Comparison of ENCODE assay signal across 9 cellular contexts in the genomic region with DNA sequence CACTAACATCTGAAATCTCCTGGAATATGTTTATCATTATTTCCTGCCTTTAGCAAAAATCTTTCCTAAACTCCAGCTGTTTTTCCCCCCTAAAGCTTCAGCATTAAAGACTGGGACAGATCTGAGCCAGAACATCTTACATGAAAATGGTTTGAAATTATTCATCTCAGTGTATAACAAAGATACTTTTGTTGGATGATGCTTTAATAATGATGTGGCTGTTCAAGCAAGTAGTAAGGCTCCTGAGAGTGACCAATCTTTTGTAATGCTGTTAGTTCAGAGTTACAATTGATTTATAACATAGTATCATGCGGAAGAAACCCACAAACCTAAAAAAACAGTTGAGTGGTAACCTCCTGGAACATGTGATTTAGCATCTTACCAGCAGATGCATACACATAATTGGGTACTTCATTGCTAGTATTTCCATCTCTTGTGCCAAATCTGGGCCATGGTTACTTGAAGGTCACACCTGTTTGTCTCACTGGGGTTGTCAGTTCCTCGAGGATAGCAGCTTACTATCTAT. TPM values are rescaled to one million over a fixed set of nuclear protein-coding genes. Genes with fewer than 3 reads are reported as not detected.
DNase-seq lines count a peak whose midpoint lies in the region; ATAC-seq and TF ChIP-seq lines count a peak whose summit lies in the region.
"Had no signal": no experiment of that assay in that cellular context is flagged by ENCODE, and none has a peak within 500 bp of the region (broad histone marks: within the 10 kb centered on the region; RNA-seq: fewer than 3 reads in every experiment).

No MANE protein-coding gene starts in this region.

- H3K9me3 ChIP-seq in right atrium auricular region (no peaks in the 10 kb centered on the region), iPS-18c (ENCODE audit: control insufficient read depth, insufficient read depth, low read length) (no peaks in the 10 kb centered on the region)

- 36% methylated on average over 2 of the region's 2 CpGs for WGBS in urinary bladder

- H3K27me3 Mint-ChIP-seq in activated CD4-positive, alpha-beta memory T cell treated with anti-CD3 and anti-CD28 coated beads, Interleukin-2, amount 10 ng/mL, durations not matched to agents 7 days and 5 days, result no peaks in the 10 kb centered on the region

- H3K4me1 ChIP-seq in right atrium auricular region (peaks cover 0 to 67% of the 10 kb centered on the region in 2 donors), urinary bladder (ENCODE audit: insufficient read depth) (peaks cover 2% of the 10 kb centered on the region)

- CTCF ChIA-PET in activated CD4-positive, alpha-beta memory T cell treated with anti-CD3 and anti-CD28 coated beads, Interleukin-2, amount 10 ng/mL, durations not matched to agents 7 days and 5 days (lab: Charles Lee), result no interaction called here

- DNase-seq in right atrium auricular region (ENCODE audit: low spot score) (no peak), left ventricle myocardium superior (no peak)
- DNase-seq in activated CD4-positive, alpha-beta memory T cell treated with anti-CD3 and anti-CD28 coated beads, Interleukin-2, amount 10 ng/mL, durations not matched to agents 7 days and 5 days, result no peak
- no peak for DNase-seq in activated CD4-positive, alpha-beta T cell treated with anti-CD3 and anti-CD28 coated beads, Interleukin-2, amount 50 U/mL, for 48 hours
- DNase-seq: islet precursor cell had no signal

- H3K36me3 ChIP-seq in right atrium auricular region (no peaks in the 10 kb centered on the region), urinary bladder (ENCODE audit: insufficient read depth) (no peaks in the 10 kb centered on the region)

- TF ChIP-seq CTCF in right atrium auricular region (IDR thresholded peaks at IDR 0.05), result no peak

- intact Hi-C loops in left ventricle myocardium superior (cut with micrococcal nuclease), result no loop called here

- peak overlapping the region; percentile 90 to 98 for H3K4me3 ChIP-seq in right atrium auricular region
- peak overlapping the region; percentile 90; the same call in 1 of the 2 replicates for H3K4me3 ChIP-seq in iPS-18c (ENCODE audit: insufficient read depth, low read depth, low read length)
- peak overlapping the region; percentile 95 for H3K4me3 ChIP-seq in urinary bladder (ENCODE audit: low read depth, low read length)

- peaks cover 62% of the 10 kb centered on the region for H3K4me1 Mint-ChIP-seq in activated CD4-positive, alpha-beta memory T cell treated with anti-CD3 and anti-CD28 coated beads, Interleukin-2, amount 10 ng/mL, durations not matched to agents 7 days and 5 days

- H3K27me3 ChIP-seq in right atrium auricular region, result no peaks in the 10 kb centered on the region

- H3K27ac ChIP-seq in right atrium auricular region (peak overlapping the region; percentile 90 to 95), urinary bladder (ENCODE audit: low read depth) (no peak overlapping the region)

- no peaks in the 10 kb centered on the region for H3K9me3 Mint-ChIP-seq in activated CD4-positive, alpha-beta memory T cell treated with anti-CD3 and anti-CD28 coated beads, Interleukin-2, amount 10 ng/mL, durations not matched to agents 7 days and 5 days

- POLR2A ChIA-PET in activated CD4-positive, alpha-beta memory T cell treated with anti-CD3 and anti-CD28 coated beads, Interleukin-2, amount 10 ng/mL, durations not matched to agents 7 days and 5 days (lab: Charles Lee), result interaction anchor here (1.4 to 1.7 kb wide), 2 partner anchors 12 to 27 kb away, joined by 3 to 6 read pairs; no protein-coding TSS in a partner anchor

- ATAC-seq in left ventricle myocardium superior, result no peak
- no peak for ATAC-seq in GM19395 (IDR thresholded peaks at IDR 0.05; ENCODE audit: unreplicated experiment)
- ATAC-seq in HG02840 (IDR thresholded peaks at IDR 0.05; ENCODE audit: low FRiP score, unreplicated experiment), result no peak

- peak overlapping the region; percentile 90 for H3K4me3 Mint-ChIP-seq in activated CD4-positive, alpha-beta memory T cell treated with anti-CD3 and anti-CD28 coated beads, Interleukin-2, amount 10 ng/mL, durations not matched to agents 7 days and 5 days

- H3K27ac Mint-ChIP-seq in activated CD4-positive, alpha-beta memory T cell treated with anti-CD3 and anti-CD28 coated beads, Interleukin-2, amount 10 ng/mL, durations not matched to agents 7 days and 5 days, result no peak overlapping the region

- H3K36me3 Mint-ChIP-seq in activated CD4-positive, alpha-beta memory T cell treated with anti-CD3 and anti-CD28 coated beads, Interleukin-2, amount 10 ng/mL, durations not matched to agents 7 days and 5 days (ENCODE audit: low read depth), result peaks cover 5% of the 10 kb centered on the region

RNA-seq across cellular contexts. Expression of a gene that starts 1.5 kb away (rescaled TPM):
- 100 to 1,000 TPM; 206 to 292 TPM for total RNA-seq in right atrium auricular region
- 377 TPM for total RNA-seq in left ventricle myocardium superior
- 10 to 100 TPM; 33.4 to 33.6 TPM for total RNA-seq in activated CD4-positive, alpha-beta memory T cell treated with anti-CD3 and anti-CD28 coated beads, Interleukin-2, amount 10 ng/mL, durations not matched to agents 7 days and 5 days
- total RNA-seq in urinary bladder, result 70.1 TPM
- polyA plus RNA-seq in urinary bladder, result 68.9 TPM

RNA-seq across cellular contexts. Expression of a gene that starts 1.9 kb away (rescaled TPM):
- total RNA-seq in right atrium auricular region (10 to 100 TPM; 20.8 to 33.7 TPM), left ventricle myocardium superior (24.6 TPM), urinary bladder (53.1 TPM)
- total RNA-seq in activated CD4-positive, alpha-beta memory T cell treated with anti-CD3 and anti-CD28 coated beads, Interleukin-2, amount 10 ng/mL, durations not matched to agents 7 days and 5 days, result 10 to 100 TPM; 11.7 to 12.3 TPM
- 20.6 TPM for polyA plus RNA-seq in urinary bladder
